11 cellular contexts compared by ENCODE assay signal in the genomic region with DNA sequence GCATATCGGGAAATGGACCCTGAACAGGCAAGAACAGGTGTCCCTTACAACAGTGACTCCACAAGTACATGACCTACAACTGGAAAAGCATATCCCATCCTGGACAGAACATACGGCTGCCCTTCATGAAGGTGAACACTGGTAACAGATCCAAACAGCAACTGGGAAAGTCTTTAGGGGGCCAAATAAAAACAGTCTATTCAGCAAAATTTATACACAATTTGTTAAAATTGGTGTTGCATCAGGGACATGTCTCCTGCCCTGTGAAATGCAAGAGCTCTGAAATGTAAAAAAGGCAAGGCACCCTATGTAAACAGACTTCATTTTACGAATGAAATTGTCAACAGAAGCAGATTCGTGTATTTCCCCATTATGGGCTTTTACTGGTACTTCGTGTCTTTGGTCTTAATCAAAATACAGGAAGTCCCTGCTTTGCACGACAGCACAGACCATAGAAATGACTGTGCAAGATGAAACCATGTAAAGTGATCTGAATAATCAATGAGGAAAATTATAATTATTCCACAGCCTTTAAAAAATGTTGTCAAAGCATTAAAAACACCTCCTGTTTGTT.
DNase-seq lines count a peak whose midpoint lies in the region; ATAC-seq, FAIRE-seq and TF ChIP-seq lines count a peak whose summit lies in the region.
"Had no signal": no experiment of that assay in that cellular context is flagged by ENCODE, and none has a peak within 500 bp of the region (broad histone marks: within the 10 kb centered on the region; RNA-seq: fewer than 3 reads in every experiment).

No MANE protein-coding gene starts in this region.

- H3K27me3 Mint-ChIP-seq in nephron progenitor cell (ENCODE audit: low read depth, poor library complexity), result peaks cover 4% of the 10 kb centered on the region

- no peak overlapping the region for H3K27ac Mint-ChIP-seq in nephron progenitor cell

- TF ChIP-seq CTCF in transverse colon (IDR thresholded peaks at IDR 0.05), result no peak
- no peak for TF ChIP-seq CTCF in nephron progenitor cell (IDR thresholded peaks at IDR 0.05)

- peaks cover 9 to 55% (median 26%) of the 10 kb centered on the region in 4 donors for H3K4me1 ChIP-seq in transverse colon

- peak overlapping the region in 2 of 4 donors; percentile 47 to 50 for H3K27ac ChIP-seq in transverse colon

- TF ChIP-seq EP300 in transverse colon (IDR thresholded peaks at IDR 0.05; ENCODE audit: low read depth), result peak; percentile 83

- H3K9me3 ChIP-seq in transverse colon, result no peaks in the 10 kb centered on the region

- TF ChIP-seq POLR2A in transverse colon (IDR thresholded peaks at IDR 0.05), result no peak
- no peak for TF ChIP-seq POLR2A in GM12892 (IDR thresholded peaks at IDR 0.05; ENCODE audit: low read depth, low read length)

- 6 to 42% methylated on average over 4 to 6 of the region's 6 CpGs for WGBS in transverse colon (ENCODE audit: low coverage in 1 of 2), 2 donors

- in situ Hi-C loops in transverse colon (cut with MboI; ENCODE audit: low pct_ligation_motif_present in 1 of 4, low pct_unique_long_range_greater_than_20kb in 1 of 4, low sequenced_read_pairs in 3 of 4), result no loop called here

- no peaks in the 10 kb centered on the region for H3K36me3 ChIP-seq in transverse colon

- no peaks in the 10 kb centered on the region for H3K27me3 ChIP-seq in transverse colon

- intact Hi-C loops in Right ventricle myocardium superior (cut with DNase I), result no loop called here
- intact Hi-C loops in Right ventricle myocardium inferior (cut with DNase I), result no loop called here
- intact Hi-C loops in transverse colon (cut with DNase I; ENCODE audit: low total_unique reads), result no loop called here

- no peak for FAIRE-seq in GM12892 (lab: Jason Lieb, UNC)

- H3K4me1 Mint-ChIP-seq in nephron progenitor cell, result no peaks in the 10 kb centered on the region

- no peak overlapping the region for H3K4me3 ChIP-seq in transverse colon

- DNase-seq in Right ventricle myocardium superior (no peak), Right ventricle myocardium inferior (ENCODE audit: missing footprints) (no peak), OCI-M1 (lab: John Stamatoyannopoulos, UW) (peak; percentile 79), transverse colon (no peak), GM12892 (ENCODE audit: insufficient read length) (no peak), nephron progenitor cell (no peak)
- DNase-seq: cerebellar nuclear complex, H7, NCI-H510A had no signal

- peak; percentile 44 for ATAC-seq in Right ventricle myocardium superior (ENCODE audit: poor library complexity)
- ATAC-seq in Right ventricle myocardium inferior, result no peak
- ATAC-seq in HG02870 (IDR thresholded peaks at IDR 0.05; ENCODE audit: unreplicated experiment), result peak; percentile 93
- no peak for ATAC-seq in HG03108 (IDR thresholded peaks at IDR 0.05; ENCODE audit: unreplicated experiment)

- H3K9me3 Mint-ChIP-seq in nephron progenitor cell, result peaks cover 4% of the 10 kb centered on the region

- no peaks in the 10 kb centered on the region for H3K36me3 Mint-ChIP-seq in nephron progenitor cell (ENCODE audit: low read depth)

- H3K4me3 Mint-ChIP-seq in nephron progenitor cell, result no peak overlapping the region

Comparison
In these comparisons a context has a peak if more than half of its experiments do, and no peak if none do; other contexts are left out.
1. ATAC-seq: peak in Right ventricle myocardium superior (single experiment) and HG02870 (single experiment); none in Right ventricle myocardium inferior (single experiment) and HG03108 (single experiment).